In genomic region chr11:73866095-73866579, GRCh38 we compare ENCODE assay signal across 2 cellular contexts.
TF ChIP-seq lines count a peak whose summit lies in the region.

No MANE protein-coding gene starts in this region.

TF ChIP-seq in IMR-90, 13 proteins besides CTCF, POLR2A, EP300 and RAD21:
- TF ChIP-seq CEBPB (IDR thresholded peaks at IDR 0.05; ENCODE audit: low read depth, low read length) (no peak), SMC3 (IDR thresholded peaks at IDR 0.05; ENCODE audit: low read depth, low read length) (no peak), RFX5 (IDR thresholded peaks at IDR 0.05; ENCODE audit: low read depth, low read length) (no peak)
- TF ChIP-seq, protein P1, sequence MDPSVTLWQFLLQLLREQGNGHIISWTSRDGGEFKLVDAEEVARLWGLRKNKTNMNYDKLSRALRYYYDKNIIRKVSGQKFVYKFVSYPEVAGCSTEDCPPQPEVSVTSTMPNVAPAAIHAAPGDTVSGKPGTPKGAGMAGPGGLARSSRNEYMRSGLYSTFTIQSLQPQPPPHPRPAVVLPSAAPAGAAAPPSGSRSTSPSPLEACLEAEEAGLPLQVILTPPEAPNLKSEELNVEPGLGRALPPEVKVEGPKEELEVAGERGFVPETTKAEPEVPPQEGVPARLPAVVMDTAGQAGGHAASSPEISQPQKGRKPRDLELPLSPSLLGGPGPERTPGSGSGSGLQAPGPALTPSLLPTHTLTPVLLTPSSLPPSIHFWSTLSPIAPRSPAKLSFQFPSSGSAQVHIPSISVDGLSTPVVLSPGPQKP (IDR thresholded peaks at IDR 0.05; ENCODE audit: borderline replicate concordance, low read depth, low read length), result no peak

TF ChIP-seq in endothelial cell of umbilical vein, 7 proteins besides CTCF, POLR2A, EP300 and RAD21:
- TF ChIP-seq EZH2 (IDR thresholded peaks at IDR 0.05; ENCODE audit: borderline replicate concordance, low read depth, low read length, severe bottlenecking) (no peak), FOS (IDR thresholded peaks at IDR 0.05; ENCODE audit: borderline replicate concordance, insufficient read depth, low read length) (no peak), POLR2AphosphoS5 (IDR thresholded peaks at IDR 0.05; ENCODE audit: insufficient read depth, low read depth, low read length) (no peak), GATA2 (IDR thresholded peaks at IDR 0.05; ENCODE audit: insufficient read depth, insufficient read length, low read depth, low read length) (no peak), JUN (IDR thresholded peaks at IDR 0.05; ENCODE audit: borderline replicate concordance, insufficient read depth, insufficient read length, low read depth) (no peak), MYC (IDR thresholded peaks at IDR 0.05; ENCODE audit: low read depth, low read length) (no peak)
- TF ChIP-seq, protein P2, sequence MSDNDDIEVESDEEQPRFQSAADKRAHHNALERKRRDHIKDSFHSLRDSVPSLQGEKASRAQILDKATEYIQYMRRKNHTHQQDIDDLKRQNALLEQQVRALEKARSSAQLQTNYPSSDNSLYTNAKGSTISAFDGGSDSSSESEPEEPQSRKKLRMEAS (IDR thresholded peaks at IDR 0.05; ENCODE audit: insufficient read depth, insufficient read length), result no peak
